ENCODE assay signal across 1 cellular context in the genomic region with DNA sequence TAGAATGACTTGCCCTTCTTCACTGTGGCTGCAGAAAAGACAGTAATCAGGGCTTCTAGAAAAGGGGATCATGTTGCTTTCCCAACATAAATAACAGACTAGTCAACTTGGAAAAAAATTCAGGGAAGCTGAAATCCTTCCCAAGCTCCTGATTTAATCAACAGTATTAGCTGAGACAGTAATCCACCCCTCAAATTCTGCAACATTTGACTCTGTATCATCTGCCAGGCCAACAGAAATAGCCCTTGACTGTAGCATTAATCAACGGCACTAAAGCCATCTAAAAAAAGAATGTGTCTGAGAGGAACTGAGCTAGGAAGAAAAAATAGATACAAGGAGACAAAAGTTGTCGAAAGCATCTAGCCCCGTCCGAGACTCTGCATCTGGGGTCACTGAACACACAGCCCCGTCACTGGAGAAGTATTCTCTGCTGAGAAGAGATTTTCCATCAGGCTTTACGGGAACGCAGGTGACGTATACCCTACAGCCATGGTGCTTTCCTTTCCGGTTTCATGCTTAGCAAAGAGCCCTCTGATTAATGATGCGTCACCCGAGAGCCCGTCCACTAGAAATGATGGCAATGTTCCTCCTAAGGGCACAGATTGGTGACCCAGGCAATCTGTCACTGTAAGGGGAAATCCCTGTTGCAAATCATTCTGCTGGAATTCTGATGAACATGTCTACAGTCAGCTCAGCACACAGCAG.
TF ChIP-seq lines count a peak whose summit lies in the region.

No MANE protein-coding gene starts in this region.

TF ChIP-seq in IMR-90, 13 proteins besides CTCF, POLR2A, EP300 and RAD21:
- TF ChIP-seq MXI1 (IDR thresholded peaks at IDR 0.05; ENCODE audit: borderline replicate concordance, low read depth, low read length), result no peak
- TF ChIP-seq BHLHE40 (IDR thresholded peaks at IDR 0.05; ENCODE audit: low read depth, low read length), result peak; percentile 31; the same call in 1 of the 2 replicates
- 0 out of 2 replicates have a peak, but pooled peaks have one; percentile 81 for TF ChIP-seq CHD1 (IDR thresholded peaks at IDR 0.05; ENCODE audit: low read depth, low read length)
- TF ChIP-seq, protein P1, sequence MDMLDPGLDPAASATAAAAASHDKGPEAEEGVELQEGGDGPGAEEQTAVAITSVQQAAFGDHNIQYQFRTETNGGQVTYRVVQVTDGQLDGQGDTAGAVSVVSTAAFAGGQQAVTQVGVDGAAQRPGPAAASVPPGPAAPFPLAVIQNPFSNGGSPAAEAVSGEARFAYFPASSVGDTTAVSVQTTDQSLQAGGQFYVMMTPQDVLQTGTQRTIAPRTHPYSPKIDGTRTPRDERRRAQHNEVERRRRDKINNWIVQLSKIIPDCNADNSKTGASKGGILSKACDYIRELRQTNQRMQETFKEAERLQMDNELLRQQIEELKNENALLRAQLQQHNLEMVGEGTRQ (IDR thresholded peaks at IDR 0.05; ENCODE audit: low read depth, low read length), result no peak
- peak; percentile 77 for TF ChIP-seq RCOR1 (IDR thresholded peaks at IDR 0.05; ENCODE audit: insufficient replicate concordance, low read length)
- TF ChIP-seq FOS (IDR thresholded peaks at IDR 0.05; ENCODE audit: low read depth, low read length), result peak; percentile 95
- TF ChIP-seq CEBPB (IDR thresholded peaks at IDR 0.05; ENCODE audit: low read depth, low read length), result peak; percentile 79
- TF ChIP-seq, protein P2, sequence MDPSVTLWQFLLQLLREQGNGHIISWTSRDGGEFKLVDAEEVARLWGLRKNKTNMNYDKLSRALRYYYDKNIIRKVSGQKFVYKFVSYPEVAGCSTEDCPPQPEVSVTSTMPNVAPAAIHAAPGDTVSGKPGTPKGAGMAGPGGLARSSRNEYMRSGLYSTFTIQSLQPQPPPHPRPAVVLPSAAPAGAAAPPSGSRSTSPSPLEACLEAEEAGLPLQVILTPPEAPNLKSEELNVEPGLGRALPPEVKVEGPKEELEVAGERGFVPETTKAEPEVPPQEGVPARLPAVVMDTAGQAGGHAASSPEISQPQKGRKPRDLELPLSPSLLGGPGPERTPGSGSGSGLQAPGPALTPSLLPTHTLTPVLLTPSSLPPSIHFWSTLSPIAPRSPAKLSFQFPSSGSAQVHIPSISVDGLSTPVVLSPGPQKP (IDR thresholded peaks at IDR 0.05; ENCODE audit: borderline replicate concordance, low read depth, low read length), result no peak
- TF ChIP-seq MAFK (IDR thresholded peaks at IDR 0.05; ENCODE audit: low read depth, low read length), result peak; percentile 58
- TF ChIP-seq SMC3 (IDR thresholded peaks at IDR 0.05; ENCODE audit: low read depth, low read length), result no peak
- TF ChIP-seq MAZ (IDR thresholded peaks at IDR 0.05; ENCODE audit: borderline replicate concordance, low read depth, low read length), result no peak
